In genomic region chr1:161166669-161167548, GRCh38 we compare ENCODE assay signal across 8 cellular contexts. TPM values are rescaled to one million over a fixed set of nuclear protein-coding genes. Genes with fewer than 3 reads are reported as not detected.
DNase-seq lines count a peak whose midpoint lies in the region; ATAC-seq, FAIRE-seq and TF ChIP-seq lines count a peak whose summit lies in the region.

No MANE protein-coding gene starts in this region.

- H3K4me3 Mint-ChIP-seq in CD4-positive, CD25-positive, alpha-beta regulatory T cell = peak overlapping the region; percentile 91 to 97 (median 94)

- H3K9me2 ChIP-seq in PC-9 (ENCODE audit: insufficient read depth) = no peaks in the 10 kb centered on the region

- peak overlapping the region; percentile 93 for H3K27ac ChIP-seq in CD4-positive, CD25-positive, alpha-beta regulatory T cell (ENCODE audit: insufficient read depth, low read length, poor library complexity, severe bottlenecking)
- H3K27ac ChIP-seq in PC-9 (no peak overlapping the region), muscle layer of colon (ENCODE audit: low read depth, low read length) (peak overlapping the region; percentile 95)
- H3K27ac ChIP-seq in effector memory CD4-positive, alpha-beta T cell (ENCODE audit: insufficient read depth, low read length, poor library complexity, severe bottlenecking) = peak overlapping the region; percentile 95

- FAIRE-seq in D721Med (lab: Jason Lieb, UNC) = no peak
- no peak for FAIRE-seq in RCC 7860 (lab: Jason Lieb, UNC)

- intact Hi-C loops in PC-9 (cut with micrococcal nuclease; ENCODE audit: unreplicated experiment) = loop anchor here (2.0 kb wide), 1 partner anchor 48 kb away; the partner anchor contains the start of genes NIT1 and PFDN2

- BruUV-seq in PC-9 (replicated peaks; lab: Mats Ljungman, UMichigan) = TSS peak; percentile 9

- H3K36me3 ChIP-seq in CD4-positive, CD25-positive, alpha-beta regulatory T cell (ENCODE audit: control insufficient read depth, insufficient read depth, low read length) = peaks cover 32% of the 10 kb centered on the region
- H3K36me3 ChIP-seq in PC-9 (ENCODE audit: low read depth) (no peaks in the 10 kb centered on the region; the same call in none of the 2 replicates), muscle layer of colon (ENCODE audit: insufficient read depth, low read length) (peaks cover 61% of the 10 kb centered on the region)
- peaks cover 37% of the 10 kb centered on the region for H3K36me3 ChIP-seq in effector memory CD4-positive, alpha-beta T cell (ENCODE audit: control insufficient read depth, insufficient read depth, low read length)

- POLR2A ChIA-PET in PC-9 (lab: Charles Lee; ENCODE audit: unreplicated experiment) = interaction anchor here (0.7 to 1.2 kb wide), 2 partner anchors 13 to 146 kb away, joined by 5 to 15 read pairs; partner anchors contain the start of genes F11R and UFC1

- peaks cover 28% of the 10 kb centered on the region for H3K4me1 ChIP-seq in CD4-positive, CD25-positive, alpha-beta regulatory T cell (ENCODE audit: control insufficient read depth, insufficient read depth, low read length, poor library complexity, severe bottlenecking)
- H3K4me1 ChIP-seq in PC-9 (replicated peaks; ENCODE audit: insufficient read depth) (peaks cover 15% of the 10 kb centered on the region), muscle layer of colon (ENCODE audit: insufficient read depth, low read length) (peaks cover 20% of the 10 kb centered on the region)
- peaks cover 20% of the 10 kb centered on the region for H3K4me1 ChIP-seq in effector memory CD4-positive, alpha-beta T cell (ENCODE audit: control insufficient read depth, insufficient read depth, low read length, poor library complexity, severe bottlenecking)

- peak overlapping the region; percentile 84 for H3K4me3 ChIP-seq in CD4-positive, CD25-positive, alpha-beta regulatory T cell (ENCODE audit: low read depth, low read length)
- peak overlapping the region; percentile 72 for H3K4me3 ChIP-seq in PC-9
- H3K4me3 ChIP-seq in effector memory CD4-positive, alpha-beta T cell (ENCODE audit: insufficient read depth, low read depth, low read length, poor library complexity, severe bottlenecking) = peak overlapping the region; percentile 80
- peak overlapping the region; percentile 73 to 93 for H3K4me3 ChIP-seq in muscle layer of colon (ENCODE audit: low read depth in 1 of 2, low read length in 2 of 2)

- H3K9me3 ChIP-seq in CD4-positive, CD25-positive, alpha-beta regulatory T cell (ENCODE audit: control insufficient read depth in 2 of 2, low read length in 2 of 2) = no peaks in the 10 kb centered on the region
- H3K9me3 ChIP-seq in PC-9 (ENCODE audit: insufficient read depth, low read depth) (no peaks in the 10 kb centered on the region), muscle layer of colon (ENCODE audit: low read length) (no peaks in the 10 kb centered on the region)
- H3K9me3 ChIP-seq in effector memory CD4-positive, alpha-beta T cell (ENCODE audit: control insufficient read depth, low read length) = no peaks in the 10 kb centered on the region

- no peak for ATAC-seq in CD4-positive, CD25-positive, alpha-beta regulatory T cell (ENCODE audit: low read depth in 2 of 2)
- ATAC-seq in GM21825 (IDR thresholded peaks at IDR 0.05; ENCODE audit: unreplicated experiment) = peak; percentile 3

- H2AFZ ChIP-seq in PC-9 = peak overlapping the region; percentile 90

- no peaks in the 10 kb centered on the region for H3K27me3 Mint-ChIP-seq in CD4-positive, CD25-positive, alpha-beta regulatory T cell

- DNase-seq in CD4-positive, CD25-positive, alpha-beta regulatory T cell = no peak
- DNase-seq in PC-9 (peak in 1 of 2 experiments; percentile 22), D721Med (ENCODE audit: insufficient read length, low spot score) (no peak), ureter (ENCODE audit: low spot score) (no peak), RCC 7860 (ENCODE audit: low spot score) (no peak)
- DNase-seq in effector memory CD4-positive, alpha-beta T cell = no peak

- H3K9me3 Mint-ChIP-seq in CD4-positive, CD25-positive, alpha-beta regulatory T cell = no peaks in the 10 kb centered on the region

- peaks cover 28% of the 10 kb centered on the region; the same call in 1 of the 2 replicates for H3F3A ChIP-seq in PC-9 (ENCODE audit: insufficient read depth, low read depth)

- H3K27me3 ChIP-seq in CD4-positive, CD25-positive, alpha-beta regulatory T cell (ENCODE audit: control insufficient read depth, insufficient read depth, low read length) = no peaks in the 10 kb centered on the region
- no peaks in the 10 kb centered on the region for H3K27me3 ChIP-seq in PC-9 (ENCODE audit: insufficient read depth, low read depth)
- no peaks in the 10 kb centered on the region for H3K27me3 ChIP-seq in effector memory CD4-positive, alpha-beta T cell (replicated peaks; ENCODE audit: control insufficient read depth, insufficient read depth, low read length, poor library complexity, severe bottlenecking)
- H3K27me3 ChIP-seq in muscle layer of colon (ENCODE audit: control insufficient read depth in 1 of 2, insufficient read depth in 2 of 2, low read length in 2 of 2) = no peaks in the 10 kb centered on the region

- peak overlapping the region; percentile 98 for H3K4me2 ChIP-seq in PC-9

- H3K79me2 ChIP-seq in PC-9 (ENCODE audit: low read depth) = no peaks in the 10 kb centered on the region

- H3K9ac ChIP-seq in muscle layer of colon (ENCODE audit: low read length) = peak overlapping the region; percentile 94

- CTCF ChIA-PET in PC-9 (lab: Charles Lee) = interaction anchor here (0.7 kb wide), 1 partner anchor 172 kb away, joined by 4 read pairs; no protein-coding TSS in a partner anchor

- peak overlapping the region; percentile 99 for H3K27ac Mint-ChIP-seq in CD4-positive, CD25-positive, alpha-beta regulatory T cell

- H4K20me1 ChIP-seq in PC-9 (ENCODE audit: insufficient read depth) = no peaks in the 10 kb centered on the region

- peaks cover 43% of the 10 kb centered on the region for H3K36me3 Mint-ChIP-seq in CD4-positive, CD25-positive, alpha-beta regulatory T cell

- peaks cover 5 to 66% (median 31%) of the 10 kb centered on the region in 4 donors for H3K4me1 Mint-ChIP-seq in CD4-positive, CD25-positive, alpha-beta regulatory T cell

- no peak for TF ChIP-seq CTCF in PC-9 (conservative IDR thresholded peaks at IDR 0.05)
- no peak for TF ChIP-seq CTCF in D721Med (IDR thresholded peaks at IDR 0.05; ENCODE audit: insufficient read depth, missing control alignments)

RNA-seq across cellular contexts. Expression of gene PPOX, which starts 0.7 kb away (rescaled TPM):
- 45.3 TPM for total RNA-seq in CD4-positive, CD25-positive, alpha-beta regulatory T cell
- 10 to 100 TPM; 18.0 to 32.9 (median 22.3) TPM for polyA plus RNA-seq in CD4-positive, CD25-positive, alpha-beta regulatory T cell
- total RNA-seq in PC-9 (2021) = 23.1 and 26.4 TPM in 2 replicates
- 26.8 TPM for total RNA-seq in ureter

RNA-seq across cellular contexts. Expression of gene USP21, which starts 7.6 kb away (rescaled TPM):
- 36.9 TPM for total RNA-seq in CD4-positive, CD25-positive, alpha-beta regulatory T cell
- 10 to 100 TPM; 18.8 to 27.0 (median 22.1) TPM for polyA plus RNA-seq in CD4-positive, CD25-positive, alpha-beta regulatory T cell
- total RNA-seq in PC-9 (2021) (32.3 and 34.8 TPM in 2 replicates), ureter (29.1 TPM)

RNA-seq across cellular contexts. Expression of gene B4GALT3, which starts 10.4 kb away (rescaled TPM):
- 68.1 TPM for total RNA-seq in CD4-positive, CD25-positive, alpha-beta regulatory T cell
- 100 to 1,000 TPM in 1 of 4 donors, 10 to 100 TPM in 3; 75.6 to 104 (median 84.9) TPM for polyA plus RNA-seq in CD4-positive, CD25-positive, alpha-beta regulatory T cell
- total RNA-seq in PC-9 (2021) = 35.5 and 47.8 TPM in 2 replicates
- total RNA-seq in ureter = 26.6 TPM

RNA-seq across cellular contexts. Expression of gene UFC1, which starts 13.1 kb away (rescaled TPM):
- 115 TPM for total RNA-seq in CD4-positive, CD25-positive, alpha-beta regulatory T cell
- 100 to 1,000 TPM; 147 to 188 (median 171) TPM for polyA plus RNA-seq in CD4-positive, CD25-positive, alpha-beta regulatory T cell
- 74.2 and 74.9 TPM in 2 replicates for total RNA-seq in PC-9 (2021)
- total RNA-seq in ureter = 89.2 TPM

RNA-seq across cellular contexts. Expression of gene ADAMTS4, which starts 31.9 kb away (rescaled TPM):
- 5.3 TPM for total RNA-seq in CD4-positive, CD25-positive, alpha-beta regulatory T cell
- 1 to 10 TPM in 1 of 4 donors, under 1 TPM in 2, not detected in 1; 0.36 to 1.4 (median 0.37) TPM for polyA plus RNA-seq in CD4-positive, CD25-positive, alpha-beta regulatory T cell
- total RNA-seq in PC-9 (2021) = 0.08 TPM in 1 of 2 replicates, not detected in the other
- 42.6 TPM for total RNA-seq in ureter
